ENCODE assay signal across 13 cellular contexts in genomic region chr10:47987952-47988351, GRCh38. TPM values are rescaled to one million over a fixed set of nuclear protein-coding genes. Genes with fewer than 3 reads are reported as not detected.
"Had no signal": no experiment of that assay in that cellular context is flagged by ENCODE, and none has a peak within 500 bp of the region (broad histone marks: within the 10 kb centered on the region; RNA-seq: fewer than 3 reads in every experiment).

No MANE protein-coding gene starts in this region.

RNA-seq across cellular contexts. Expression of gene FAM25C, which starts 11.6 kb away (rescaled TPM):
- total RNA-seq: fibroblast of lung; gastrocnemius medialis; heart right ventricle; liver; mesothelial cell of epicardium; natural killer cell treated with Interleukin-12 subunit alpha and Interleukin-12 subunit beta and Interleukin-15 and Interleukin-18, amount 100 ng/mL, for 72 hours; prostate gland; renal cortical epithelial cell; sigmoid colon; stomach; thoracic aorta; transverse colon had no signal
- polyA plus RNA-seq: esophagus, fibroblast of lung, heart right ventricle, liver, sigmoid colon, stomach had no signal
